ENCODE assay signal across 16 cellular contexts in genomic region chr5:143010335-143010734, GRCh38.
DNase-seq lines count a peak whose midpoint lies in the region; ATAC-seq, FAIRE-seq and TF ChIP-seq lines count a peak whose summit lies in the region.
"Had no signal": no experiment of that assay in that cellular context is flagged by ENCODE, and none has a peak within 500 bp of the region (broad histone marks: within the 10 kb centered on the region; RNA-seq: fewer than 3 reads in every experiment).

No MANE protein-coding gene starts in this region.

- H3K27ac ChIP-seq in GM23248, result peak overlapping the region; percentile 90; the same call in 1 of the 2 replicates
- peak overlapping the region; percentile 75 for H3K27ac ChIP-seq in keratinocyte (ENCODE audit: control insufficient read depth, insufficient read depth, low read length)
- H3K27ac ChIP-seq: gastroesophageal sphincter had no signal

- in situ Hi-C loops in GM23248 (cut with MboI), result no loop called here

- H3K9me1 ChIP-seq in keratinocyte (ENCODE audit: control insufficient read depth, extremely low read depth, insufficient read depth, low read length), result no peaks in the 10 kb centered on the region

- H3F3A ChIP-seq in GM23248 (ENCODE audit: insufficient read depth), result peaks cover 33% of the 10 kb centered on the region

- no peak for TF ChIP-seq CTCF in keratinocyte (optimal IDR thresholded peaks at IDR 0.05 in 1 of 3, IDR thresholded peaks at IDR 0.05 in 1 of 3, conservative IDR thresholded peaks at IDR 0.05 in 1 of 3; ENCODE audit: extremely low read depth in 1 of 3, insufficient read depth in 2 of 3, low read length in 3 of 3)

- no peaks in the 10 kb centered on the region for H3K36me3 ChIP-seq in GM23248 (ENCODE audit: low read depth)
- H3K36me3 ChIP-seq in keratinocyte (ENCODE audit: control insufficient read depth in 2 of 2, extremely low read depth in 1 of 2, insufficient read depth in 2 of 2, low read length in 2 of 2), result no peaks in the 10 kb centered on the region
- H3K36me3 ChIP-seq: transverse colon had no signal

- FAIRE-seq in keratinocyte (lab: Jason Lieb, UNC), result peak; percentile 67
- FAIRE-seq: K562 had no signal

- H3K4me1 ChIP-seq in GM23248 (ENCODE audit: insufficient read depth) (peaks cover 35% of the 10 kb centered on the region), keratinocyte (ENCODE audit: control insufficient read depth, extremely low read depth, insufficient read depth, low read length) (peaks cover 30% of the 10 kb centered on the region)

- H3K4me2 ChIP-seq in GM23248 (ENCODE audit: unreplicated experiment), result no peak overlapping the region
- H3K4me2 ChIP-seq in keratinocyte (ENCODE audit: control insufficient read depth, extremely low read depth, insufficient read depth, low read depth, low read length), result peak overlapping the region; percentile 39

- ATAC-seq in left colon (no peak), GM19395 (IDR thresholded peaks at IDR 0.05; ENCODE audit: unreplicated experiment) (no peak), HG02763 (IDR thresholded peaks at IDR 0.05; ENCODE audit: unreplicated experiment) (no peak)
- ATAC-seq: gastroesophageal sphincter, HCT116, K562 had no signal

- dilution Hi-C loops in keratinocyte (cut with MboI; ENCODE audit: extremely low pct_ligation_motif_present, low sequenced_read_pairs), result no loop called here

- peak; percentile 59 for DNase-seq in COLO668 (lab: John Stamatoyannopoulos, UW; ENCODE audit: unreplicated experiment)
- peak; percentile 9 for DNase-seq in GM23248
- DNase-seq in SHP77 (lab: John Stamatoyannopoulos, UW), result peak; percentile 82 to 89
- peak; percentile 7 for DNase-seq in keratinocyte (ENCODE audit: low read depth, low spot score)
- no peak for DNase-seq in left colon
- no peak for DNase-seq in COR-L47 (lab: John Stamatoyannopoulos, UW)
- DNase-seq: activated CD8-positive, alpha-beta memory T cell treated with anti-CD3 and anti-CD28 coated beads, Interleukin-2, amount 50 U/mL, for 4 hours; kidney glomerular epithelial cell; NCI-H2107; transverse colon had no signal

- WGBS in GM23248 (ENCODE audit: low coverage in 1 of 2, low lambda C conversion rate in 2 of 2, missing lambda C conversion rate in 2 of 2), 2 experiments, result 87 to 97% methylated on average over 1 of the region's 1 CpG

- H3K27me3 ChIP-seq in GM23248 (replicated peaks; ENCODE audit: insufficient read depth), result no peaks in the 10 kb centered on the region
- H3K27me3 ChIP-seq in keratinocyte (ENCODE audit: control insufficient read depth, extremely low read depth, insufficient read depth, low read length), result no peaks in the 10 kb centered on the region
- H3K27me3 ChIP-seq: gastroesophageal sphincter, transverse colon had no signal

- H3K4me3 ChIP-seq in GM23248 (no peak overlapping the region), keratinocyte (ENCODE audit: control insufficient read depth in 2 of 3, extremely low read depth in 1 of 3, insufficient read depth in 2 of 3, low read depth in 1 of 3, low read length in 3 of 3) (no peak overlapping the region)
- H3K4me3 ChIP-seq: gastroesophageal sphincter, K562, skin epidermis, transverse colon had no signal

- H4K20me1 ChIP-seq in GM23248 (ENCODE audit: insufficient read depth), result no peaks in the 10 kb centered on the region
- no peaks in the 10 kb centered on the region for H4K20me1 ChIP-seq in keratinocyte (ENCODE audit: control insufficient read depth, extremely low read depth, insufficient read depth, low read length)

- no peaks in the 10 kb centered on the region; the same call in 1 of the 2 replicates for H3K9me2 ChIP-seq in GM23248 (ENCODE audit: insufficient read depth)

- H3K79me2 ChIP-seq in GM23248 (ENCODE audit: insufficient read depth) (0 out of 2 replicates have a peak, but pooled peaks cover 9% of the 10 kb centered on the region), keratinocyte (ENCODE audit: control insufficient read depth, insufficient read depth, low read length) (no peaks in the 10 kb centered on the region)

- H3K9me3 ChIP-seq in GM23248 (ENCODE audit: low read depth) (no peaks in the 10 kb centered on the region), keratinocyte (ENCODE audit: control insufficient read depth, low read depth, low read length) (no peaks in the 10 kb centered on the region)
- H3K9me3 ChIP-seq: gastroesophageal sphincter, transverse colon had no signal

- intact Hi-C loops in left colon (cut with DNase I, micrococcal nuclease), result no loop called here

- H3K9ac ChIP-seq in GM23248 (no peak overlapping the region), keratinocyte (ENCODE audit: control insufficient read depth, extremely low read depth, insufficient read depth, low read length) (peak overlapping the region; percentile 18)

- H2AFZ ChIP-seq in GM23248 (no peak overlapping the region), keratinocyte (ENCODE audit: control insufficient read depth, low read length) (no peak overlapping the region)

Comparison
In these comparisons a context has a peak if more than half of its experiments do, and no peak if none do; other contexts are left out.
1. DNase-seq: peak in COLO668 (single experiment), GM23248 (single experiment), SHP77 (2 of 2) and keratinocyte (single experiment); none in left colon (0 of 2) and COR-L47 (single experiment).